23 cellular contexts compared by ENCODE assay signal in genomic region chr11:115276799-115277198, GRCh38.
"Had no signal": no experiment of that assay in that cellular context is flagged by ENCODE, and none has a peak within 500 bp of the region (broad histone marks: within the 10 kb centered on the region; RNA-seq: fewer than 3 reads in every experiment).

No MANE protein-coding gene starts in this region.

- DNase-seq: activated CD4-positive, alpha-beta T cell treated with anti-CD3 and anti-CD28 coated beads, Interleukin-2, amount 10 ng/mL, durations not matched to agents 7 days and 5 days; activated T-cell treated with anti-CD3 and anti-CD28 coated beads, Interleukin-2, amount 50 U/mL, for 1 hour; aorta; central memory CD4-positive, alpha-beta T cell; effector memory CD8-positive, alpha-beta T cell; hippocampal formation; left ventricle myocardium superior; mammary epithelial cell; midbrain; natural killer cell; ovary; stimulated activated CD4-positive, alpha-beta T cell treated with anti-CD3 and anti-CD28 coated beads, Interleukin-2, amount 100 ng/mL, for 48 hours; stimulated activated CD8-positive, alpha-beta memory T cell treated with anti-CD3 and anti-CD28 coated beads, Interleukin-4, amount 100 ng/mL, for 48 hours; stimulated activated naive B cell treated with anti-CD40 and anti-IgM and Interleukin-4, amounts not matched to agents 10 μg/mL and 1 μg/mL and 100 μg/mL, for 72 hours; testis; upper lobe of left lung had no signal

- H3K4me1 ChIP-seq: prostate gland, upper lobe of left lung had no signal

- H3K4me1 Mint-ChIP-seq: activated CD4-positive, alpha-beta T cell treated with anti-CD3 and anti-CD28 coated beads, Interleukin-2, amount 10 ng/mL, durations not matched to agents 7 days and 5 days; natural killer cell; stimulated activated naive B cell treated with anti-CD40 and anti-IgM and Interleukin-4, amounts not matched to agents 10 μg/mL and 1 μg/mL and 100 μg/mL, for 72 hours had no signal

- H3K27ac ChIP-seq: esophagus muscularis mucosa, neutrophil, ovary, prostate gland, testis, upper lobe of left lung, VCaP had no signal

- H3K4me3 ChIP-seq: esophagus muscularis mucosa, ovary, prostate gland, testis, upper lobe of left lung had no signal

- H3K36me3 Mint-ChIP-seq: activated naive CD4-positive, alpha-beta T cell treated with anti-CD3 and anti-CD28 coated beads, Interleukin-2, amount 50 U/mL, for 72 hours; natural killer cell; stimulated activated naive B cell treated with anti-CD40 and anti-IgM and Interleukin-4, amounts not matched to agents 10 μg/mL and 1 μg/mL and 100 μg/mL, for 72 hours had no signal

- H3K9me3 ChIP-seq: esophagus muscularis mucosa, neutrophil, ovary, prostate gland, testis, upper lobe of left lung had no signal

- ATAC-seq: activated CD4-positive, CD25-positive, alpha-beta regulatory T cell treated with anti-CD3 and anti-CD28 coated beads, Interleukin-2, amount 50 U/mL, for 24 hours; activated naive CD4-positive, alpha-beta T cell treated with anti-CD3 and anti-CD28 coated beads, Interleukin-2, amount 50 U/mL, for 72 hours; effector memory CD8-positive, alpha-beta T cell; left ventricle myocardium superior; natural killer cell; stimulated activated naive B cell treated with anti-CD40 and anti-IgM and Interleukin-4, amounts not matched to agents 10 μg/mL and 1 μg/mL and 100 μg/mL, for 72 hours had no signal

- H3K27ac Mint-ChIP-seq: activated CD4-positive, alpha-beta T cell treated with anti-CD3 and anti-CD28 coated beads, Interleukin-2, amount 10 ng/mL, durations not matched to agents 7 days and 5 days; activated naive CD4-positive, alpha-beta T cell treated with anti-CD3 and anti-CD28 coated beads, Interleukin-2, amount 50 U/mL, for 72 hours; effector memory CD8-positive, alpha-beta T cell; natural killer cell; stimulated activated naive B cell treated with anti-CD40 and anti-IgM and Interleukin-4, amounts not matched to agents 10 μg/mL and 1 μg/mL and 100 μg/mL, for 72 hours; T-helper 2 cell treated with Interferon-gamma antibody and Interleukin-4, amounts not matched to agents 5 μg/mL and 100 μg/mL, for 36 hours had no signal

- H3K36me3 ChIP-seq: esophagus muscularis mucosa, neutrophil, ovary, prostate gland, upper lobe of left lung had no signal

- H3K27me3 Mint-ChIP-seq: activated CD4-positive, alpha-beta T cell treated with anti-CD3 and anti-CD28 coated beads, Interleukin-2, amount 10 ng/mL, durations not matched to agents 7 days and 5 days; effector memory CD8-positive, alpha-beta T cell had no signal

- H3K4me3 Mint-ChIP-seq: activated CD4-positive, alpha-beta T cell treated with anti-CD3 and anti-CD28 coated beads, Interleukin-2, amount 10 ng/mL, durations not matched to agents 7 days and 5 days; effector memory CD8-positive, alpha-beta T cell; natural killer cell; stimulated activated naive B cell treated with anti-CD40 and anti-IgM and Interleukin-4, amounts not matched to agents 10 μg/mL and 1 μg/mL and 100 μg/mL, for 72 hours; T-helper 2 cell treated with Interferon-gamma antibody and Interleukin-4, amounts not matched to agents 5 μg/mL and 100 μg/mL, for 36 hours had no signal

- H3K27me3 ChIP-seq: esophagus muscularis mucosa, neutrophil, ovary, testis, upper lobe of left lung had no signal

- H3K9me3 Mint-ChIP-seq: activated CD4-positive, alpha-beta T cell treated with anti-CD3 and anti-CD28 coated beads, Interleukin-2, amount 10 ng/mL, durations not matched to agents 7 days and 5 days; T-helper 2 cell treated with Interferon-gamma antibody and Interleukin-4, amounts not matched to agents 5 μg/mL and 100 μg/mL, for 36 hours had no signal
